Comparison of ENCODE assay signal across 8 cellular contexts in genomic region chr16:85610446-85611204, GRCh38. TPM values are rescaled to one million over a fixed set of nuclear protein-coding genes. Genes with fewer than 3 reads are reported as not detected.
A peak's percentile ranks its signal among the peaks of the same experiment; 100 is the strongest.
DNase-seq lines count a peak whose midpoint lies in the region; ATAC-seq, FAIRE-seq and TF ChIP-seq lines count a peak whose summit lies in the region.

No MANE protein-coding gene starts in this region.

- H3K36me3 Mint-ChIP-seq in activated naive CD8-positive, alpha-beta T cell treated with anti-CD3 and anti-CD28 coated beads, Interleukin-2, amount 50 U/mL, for 24 hours (ENCODE audit: low read depth), result no peaks in the 10 kb centered on the region

- intact Hi-C loops in heart right ventricle (cut with DNase I), result loop anchor here in 8 of 10 donors (1.0 to 10.0 kb wide), 13 partner anchors 38 to 336 kb away; no protein-coding TSS in a partner anchor
- intact Hi-C loops in posterior cingulate gyrus (cut with DNase I), result loop anchor here (2.0 to 5.0 kb wide), 3 partner anchors 54 to 333 kb away; no protein-coding TSS in a partner anchor
- intact Hi-C loops in transverse colon (cut with DNase I; ENCODE audit: low total_unique reads), result loop anchor here (5.0 to 10.0 kb wide), 3 partner anchors 186 to 286 kb away; no protein-coding TSS in a partner anchor

- H3K27me3 Mint-ChIP-seq in activated naive CD8-positive, alpha-beta T cell treated with anti-CD3 and anti-CD28 coated beads, Interleukin-2, amount 50 U/mL, for 24 hours, result no peaks in the 10 kb centered on the region

- H3K4me1 Mint-ChIP-seq in activated naive CD8-positive, alpha-beta T cell treated with anti-CD3 and anti-CD28 coated beads, Interleukin-2, amount 50 U/mL, for 24 hours, result peaks cover 55% of the 10 kb centered on the region

- H3K27ac ChIP-seq in heart right ventricle, result peak overlapping the region; percentile 72 to 98 (median 92)
- H3K27ac ChIP-seq in transverse colon, result peak overlapping the region; percentile 89 to 98 (median 94)

- H3K27ac Mint-ChIP-seq in activated naive CD8-positive, alpha-beta T cell treated with anti-CD3 and anti-CD28 coated beads, Interleukin-2, amount 50 U/mL, for 24 hours, result no peak overlapping the region

- TF ChIP-seq CTCF in heart right ventricle (IDR thresholded peaks at IDR 0.05) (peak; percentile 98 to 100 (median 99)), transverse colon (IDR thresholded peaks at IDR 0.05) (peak; percentile 98 to 100 (median 99))

- peak overlapping the region; percentile 65 for H3K4me3 Mint-ChIP-seq in activated naive CD8-positive, alpha-beta T cell treated with anti-CD3 and anti-CD28 coated beads, Interleukin-2, amount 50 U/mL, for 24 hours

- TF ChIP-seq POLR2A in H54 (IDR thresholded peaks at IDR 0.05; ENCODE audit: low read depth, low read length) (no peak), transverse colon (IDR thresholded peaks at IDR 0.05) (no peak)

- H3K27me3 ChIP-seq in heart right ventricle, result no peaks in the 10 kb centered on the region
- H3K27me3 ChIP-seq in transverse colon, result no peaks in the 10 kb centered on the region

- peak; percentile 76 for ATAC-seq in activated naive CD8-positive, alpha-beta T cell treated with anti-CD3 and anti-CD28 coated beads, Interleukin-2, amount 50 U/mL, for 24 hours
- ATAC-seq in heart right ventricle, result peak; percentile 22 to 69 (median 41)

- TF ChIP-seq EP300 in transverse colon (IDR thresholded peaks at IDR 0.05; ENCODE audit: low read depth), result no peak

- peak overlapping the region; percentile 43 to 73 (median 65) for H3K4me3 ChIP-seq in heart right ventricle
- peak overlapping the region; percentile 61 to 71 (median 66) for H3K4me3 ChIP-seq in transverse colon

- no peak for FAIRE-seq in H54 (lab: Jason Lieb, UNC)

- no peaks in the 10 kb centered on the region for H3K9me3 Mint-ChIP-seq in activated naive CD8-positive, alpha-beta T cell treated with anti-CD3 and anti-CD28 coated beads, Interleukin-2, amount 50 U/mL, for 24 hours

- in situ Hi-C loops in transverse colon (cut with MboI; ENCODE audit: low pct_ligation_motif_present in 1 of 4, low pct_unique_long_range_greater_than_20kb in 1 of 4, low sequenced_read_pairs in 3 of 4), result loop anchor here in 2 of 4 donors (25.0 kb wide), 1 partner anchor 173 kb away; no protein-coding TSS in a partner anchor

- 4 to 5% methylated on average over 40 of the region's 40 CpGs for WGBS in heart right ventricle, 2 donors
- WGBS in transverse colon (ENCODE audit: low coverage in 1 of 2), 2 donors, result 2% methylated on average over 33 of the region's 40 CpGs; no CpG with 5 or more reads in 1 of the 2 donors

- H3K4me1 ChIP-seq in heart right ventricle (peaks cover 26 to 69% (median 55%) of the 10 kb centered on the region in 9 donors), transverse colon (peaks cover 47 to 91% (median 71%) of the 10 kb centered on the region in 4 donors)

- DNase-seq in D341Med (ENCODE audit: low spot score), result peak; percentile 86
- peak; percentile 80 for DNase-seq in H54 (ENCODE audit: insufficient read length, low spot score)
- DNase-seq in NCI-H1105 (lab: John Stamatoyannopoulos, UW), result peak; percentile 73
- DNase-seq in T follicular helper cell (ENCODE audit: low read depth), result peak; percentile 76
- DNase-seq in activated naive CD8-positive, alpha-beta T cell treated with anti-CD3 and anti-CD28 coated beads, Interleukin-2, amount 50 U/mL, for 24 hours, result peak; percentile 95
- DNase-seq in heart right ventricle, result peak; percentile 84 to 88
- DNase-seq in posterior cingulate gyrus, result peak; percentile 74 to 98 (median 85)
- DNase-seq in transverse colon, result peak; percentile 89

- H3K36me3 ChIP-seq in heart right ventricle (no peaks in the 10 kb centered on the region), transverse colon (no peaks in the 10 kb centered on the region)

- H3K9me3 ChIP-seq in heart right ventricle (no peaks in the 10 kb centered on the region), transverse colon (no peaks in the 10 kb centered on the region)

RNA-seq across cellular contexts. Expression of gene GSE1, which starts 2.5 kb away (rescaled TPM):
- 10 to 100 TPM; 31.1 to 53.2 (median 33.6) TPM for total RNA-seq in heart right ventricle
- polyA plus RNA-seq in heart right ventricle, result 10 to 100 TPM; 15.6 to 25.0 TPM
- 100 to 1,000 TPM; 100 to 139 (median 120) TPM for total RNA-seq in transverse colon

Comparison
In these comparisons a context has a peak if more than half of its experiments do, and no peak if none do; other contexts are left out.
1. Peak in every context shown above with its lines: DNase-seq, ATAC-seq, H3K4me3 ChIP-seq and H3K27ac ChIP-seq.